ENCODE assay signal across 9 cellular contexts in the genomic region with DNA sequence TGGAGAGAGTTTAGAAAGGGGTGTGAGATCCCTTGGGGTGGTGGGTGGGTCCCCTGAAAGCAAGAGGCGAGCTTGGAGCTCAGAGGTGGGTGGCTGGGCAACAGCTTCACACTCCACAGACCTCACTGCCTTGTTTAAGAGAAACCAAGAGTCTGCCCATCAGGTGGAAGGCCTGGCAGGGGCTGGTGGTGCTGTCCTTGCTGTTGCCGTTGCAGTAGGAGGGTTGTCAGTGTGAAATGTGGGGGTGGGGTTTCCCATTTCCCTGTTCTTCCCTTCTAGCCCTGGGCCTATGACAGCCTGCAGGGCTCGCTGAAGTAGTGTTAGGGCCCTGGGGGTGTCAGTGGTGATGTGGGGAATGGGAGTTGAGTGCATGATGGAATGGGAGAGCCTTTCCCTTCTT. TPM values are rescaled to one million over a fixed set of nuclear protein-coding genes. Genes with fewer than 3 reads are reported as not detected.
DNase-seq lines count a peak whose midpoint lies in the region; ATAC-seq and TF ChIP-seq lines count a peak whose summit lies in the region.
"Had no signal": no experiment of that assay in that cellular context is flagged by ENCODE, and none has a peak within 500 bp of the region (broad histone marks: within the 10 kb centered on the region; RNA-seq: fewer than 3 reads in every experiment).

No MANE protein-coding gene starts in this region.

- 73% methylated on average over 2 of the region's 3 CpGs; no CpG with 5 or more reads in 1 of the 2 donors for WGBS in gastroesophageal sphincter (ENCODE audit: low coverage in 1 of 2), 2 donors

- no peaks in the 10 kb centered on the region for H3K9me3 Mint-ChIP-seq in T-cell

- TF ChIP-seq CTCF in GM12865 (IDR thresholded peaks at IDR 0.05; ENCODE audit: insufficient read depth, low read depth, low read length, missing control alignments) (no peak), gastroesophageal sphincter (IDR thresholded peaks at IDR 0.05) (no peak)

- DNase-seq in GM12865 (ENCODE audit: low read depth) (peak; percentile 41), T-cell (no peak), NCI-H1105 (lab: John Stamatoyannopoulos, UW) (no peak), NCI-H82 treated with DMSO at 0.1 percent for 48 hours (lab: John Stamatoyannopoulos, UW; ENCODE audit: unreplicated experiment) (no peak), cerebellum (ENCODE audit: low spot score) (no peak)
- DNase-seq: stimulated activated CD4-positive, alpha-beta T cell treated with anti-CD3 and anti-CD28 coated beads, Interleukin-4, amount 100 ng/mL, for 4 hours had no signal

- no peak for TF ChIP-seq POLR2A in gastroesophageal sphincter (IDR thresholded peaks at IDR 0.05)

- CTCF ChIA-PET in T-cell (lab: Charles Lee): no interaction called here

- H3K27ac Mint-ChIP-seq in T-cell: peak overlapping the region; percentile 92 to 95

- TF ChIP-seq EP300 in gastroesophageal sphincter (IDR thresholded peaks at IDR 0.05): no peak

- POLR2A ChIA-PET in T-cell (lab: Charles Lee): no interaction called here

- H3K27me3 Mint-ChIP-seq in T-cell: no peaks in the 10 kb centered on the region

- H3K4me3 ChIP-seq in GM12865 (ENCODE audit: low read depth, low read length): peak overlapping the region; percentile 93
- H3K4me3 ChIP-seq in gastroesophageal sphincter: peak overlapping the region in 1 of 2 donors; percentile 95
- H3K4me3 ChIP-seq in skeletal muscle satellite cell (ENCODE audit: low read length): peak overlapping the region; percentile 87

- peaks cover 52 to 72% (median 65%) of the 10 kb centered on the region in 3 donors for H3K4me1 Mint-ChIP-seq in T-cell

- H3K4me2 ChIP-seq in skeletal muscle satellite cell (ENCODE audit: low read length): peak overlapping the region; percentile 87

- peak overlapping the region; percentile 14 for H3K9ac ChIP-seq in skeletal muscle satellite cell (ENCODE audit: low read depth, low read length)

- peak overlapping the region in 1 of 3 donors; percentile 94 for H3K4me3 Mint-ChIP-seq in T-cell

- H3K27me3 ChIP-seq in gastroesophageal sphincter: no peaks in the 10 kb centered on the region
- H3K27me3 ChIP-seq in skeletal muscle satellite cell (ENCODE audit: control insufficient read depth, insufficient read depth, low read length): no peaks in the 10 kb centered on the region

- ATAC-seq in T-cell (replicated peaks in 1 of 4): no peak
- ATAC-seq in gastroesophageal sphincter: no peak
- ATAC-seq in GM21576 (IDR thresholded peaks at IDR 0.05; ENCODE audit: unreplicated experiment): no peak

- H3K4me1 ChIP-seq in gastroesophageal sphincter: peaks cover 0 to 86% (median 47%) of the 10 kb centered on the region in 3 donors
- H3K4me1 ChIP-seq in skeletal muscle satellite cell (ENCODE audit: control insufficient read depth, insufficient read depth, low read length): peaks cover 42% of the 10 kb centered on the region

- H3K36me3 Mint-ChIP-seq in T-cell: peaks cover 15% of the 10 kb centered on the region

- H3K9me3 ChIP-seq in gastroesophageal sphincter (no peaks in the 10 kb centered on the region), skeletal muscle satellite cell (replicated peaks; ENCODE audit: low read length) (no peaks in the 10 kb centered on the region)

- H3K27ac ChIP-seq in gastroesophageal sphincter: peak overlapping the region; percentile 64 to 100 (median 94)

- H3K36me3 ChIP-seq in gastroesophageal sphincter (peaks cover 0 to 26% of the 10 kb centered on the region in 2 donors), skeletal muscle satellite cell (ENCODE audit: insufficient read depth, low read length) (peaks cover 30% of the 10 kb centered on the region)

RNA-seq across cellular contexts. Expression of gene PLEKHO2, which starts 4.1 kb away (rescaled TPM):
- 10 to 100 TPM in 4 of 5 donors, 1 to 10 TPM in 1; 9.2 to 22.7 (median 17.1) TPM for total RNA-seq in T-cell
- 10 to 100 TPM; 27.1 to 47.9 (median 43.1) TPM for total RNA-seq in gastroesophageal sphincter
- total RNA-seq in skeletal muscle satellite cell (2012; rRNA removed): 21.6 and 22.3 TPM in 2 replicates
- 9.1 TPM for total RNA-seq in cerebellum

RNA-seq across cellular contexts. Expression of gene PIF1, which starts 20.4 kb away (rescaled TPM):
- total RNA-seq in T-cell (1 to 10 TPM in 3 of 5 donors, under 1 TPM in 2; 0.88 to 4.1 (median 1.1) TPM), gastroesophageal sphincter (1 to 10 TPM; 1.6 to 3.4 (median 2.3) TPM), cerebellum (5.3 TPM)
- total RNA-seq in skeletal muscle satellite cell (2012; rRNA removed): 8.1 and 9.8 TPM in 2 replicates
